ENCODE assay signal across 1 cellular context in genomic region chr1:9892563-9893528, GRCh38.
A peak's percentile ranks its signal among the peaks of the same experiment; 100 is the strongest.
TF ChIP-seq lines count a peak whose summit lies in the region.

No MANE protein-coding gene starts in this region.

TF ChIP-seq in endothelial cell of umbilical vein, 7 proteins besides CTCF, POLR2A, EP300 and RAD21:
- TF ChIP-seq GATA2 (IDR thresholded peaks at IDR 0.05; ENCODE audit: insufficient read depth, insufficient read length, low read depth, low read length) (no peak), JUN (IDR thresholded peaks at IDR 0.05; ENCODE audit: borderline replicate concordance, insufficient read depth, insufficient read length, low read depth) (no peak), POLR2AphosphoS5 (IDR thresholded peaks at IDR 0.05; ENCODE audit: insufficient read depth, low read depth, low read length) (no peak), MYC (IDR thresholded peaks at IDR 0.05; ENCODE audit: low read depth, low read length) (no peak), MAX (IDR thresholded peaks at IDR 0.05; ENCODE audit: insufficient read depth, insufficient read length) (no peak), FOS (IDR thresholded peaks at IDR 0.05; ENCODE audit: borderline replicate concordance, insufficient read depth, low read length) (peak; percentile 45), EZH2 (IDR thresholded peaks at IDR 0.05; ENCODE audit: borderline replicate concordance, low read depth, low read length, severe bottlenecking) (no peak)
